In the genomic region with DNA sequence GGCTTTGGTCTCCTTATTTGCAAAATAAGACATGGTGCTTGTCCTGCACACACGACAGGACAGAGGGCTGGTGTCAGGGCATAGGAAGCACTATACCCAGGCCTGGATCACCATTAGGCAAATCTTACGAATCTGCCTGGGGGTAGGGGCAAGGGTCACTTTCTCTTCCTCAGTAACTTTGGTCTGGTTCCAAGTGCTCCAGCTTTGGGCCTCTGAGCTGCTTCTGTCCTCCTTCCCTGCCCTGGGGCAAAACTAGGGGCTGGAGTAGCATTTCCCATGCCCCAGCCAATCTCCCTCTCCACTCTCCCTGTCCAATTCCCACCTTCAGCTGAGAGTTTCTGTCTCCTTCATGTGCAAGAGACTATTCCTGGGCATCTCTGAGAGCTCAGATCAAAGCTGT, we compare ENCODE assay signal across 20 cellular contexts.
"Had no signal": no experiment of that assay in that cellular context is flagged by ENCODE, and none has a peak within 500 bp of the region (broad histone marks: within the 10 kb centered on the region; RNA-seq: fewer than 3 reads in every experiment).

No MANE protein-coding gene starts in this region.

- H3K27ac ChIP-seq: coronary artery, dorsolateral prefrontal cortex, neutrophil, psoas muscle, right lobe of liver, spleen, tibial artery, upper lobe of right lung had no signal

- H3K36me3 ChIP-seq: neutrophil, right lobe of liver, spleen, tibial artery, upper lobe of right lung had no signal

- H3K4me3 ChIP-seq: coronary artery, dorsolateral prefrontal cortex, psoas muscle, right lobe of liver, spleen, tibial artery, upper lobe of right lung had no signal

- H3K4me1 ChIP-seq: psoas muscle, spleen, upper lobe of right lung had no signal

- H3K9me3 ChIP-seq: neutrophil, psoas muscle, right lobe of liver, spleen, tibial artery, upper lobe of right lung had no signal

- ATAC-seq: left cardiac atrium; psoas muscle; right lobe of liver; stimulated activated memory B cell treated with anti-CD40 and anti-IgM and Interleukin-4, amounts not matched to agents 10 μg/mL and 1 μg/mL and 100 μg/mL, for 72 hours; upper lobe of right lung had no signal

- H3K27me3 ChIP-seq: dorsolateral prefrontal cortex, right lobe of liver had no signal

- DNase-seq: dorsolateral prefrontal cortex; effector CD8-positive, alpha-beta T cell; foreskin melanocyte; head of caudate nucleus; kidney; left cardiac atrium; mesendoderm; naive B cell; psoas muscle; retina; right lobe of liver; spleen; stimulated activated CD4-positive, alpha-beta T cell treated with anti-CD3 and anti-CD28 coated beads, Interleukin-15, amount 100 ng/mL, for 24 hours; stimulated activated CD4-positive, alpha-beta T cell treated with anti-CD3 and anti-CD28 coated beads, Interleukin-1b, Interleukin-23, amount 100 ng/mL, for 48 hours; stimulated activated CD4-positive, alpha-beta T cell treated with anti-CD3 and anti-CD28 coated beads, Interleukin-4, amount 100 ng/mL, for 24 hours; tibial artery; upper lobe of right lung had no signal
